Comparison of ENCODE assay signal across 17 cellular contexts in the genomic region with DNA sequence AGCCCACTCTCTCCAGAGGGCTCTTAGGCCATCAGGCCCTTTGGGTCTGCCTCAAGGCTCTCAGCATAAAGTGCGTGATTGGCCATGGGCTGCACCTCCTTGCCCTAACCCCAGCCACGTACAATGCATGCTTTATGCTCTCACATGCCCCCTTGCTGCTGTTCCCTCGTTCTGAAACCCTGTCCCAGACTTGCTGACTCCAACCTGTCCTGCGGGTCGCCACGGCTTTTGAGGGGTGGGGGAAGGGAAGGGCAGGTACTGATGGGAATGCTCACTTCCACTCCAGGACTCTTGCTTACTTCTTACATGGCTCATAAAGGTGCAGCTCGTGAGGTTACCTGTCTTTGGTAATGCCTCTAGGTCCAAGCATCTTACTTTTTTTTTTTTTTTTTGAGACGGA. TPM values are rescaled to one million over a fixed set of nuclear protein-coding genes. Genes with fewer than 3 reads are reported as not detected.
DNase-seq lines count a peak whose midpoint lies in the region; ATAC-seq and TF ChIP-seq lines count a peak whose summit lies in the region.
"Had no signal": no experiment of that assay in that cellular context is flagged by ENCODE, and none has a peak within 500 bp of the region (broad histone marks: within the 10 kb centered on the region; RNA-seq: fewer than 3 reads in every experiment).

No MANE protein-coding gene starts in this region.

- POLR2A ChIA-PET in IMR-90 (lab: Charles Lee; ENCODE audit: unreplicated experiment): no interaction called here

- BruUV-seq in IMR-90 (replicated peaks; lab: Mats Ljungman, UMichigan): no TSS peak

- no peak overlapping the region; the same call in 2 of the 3 replicates for H3K4me3 Mint-ChIP-seq in GM23338
- no peak overlapping the region for H3K4me3 Mint-ChIP-seq in endodermal cell
- H3K4me3 Mint-ChIP-seq in neural crest cell: no peak overlapping the region
- H3K4me3 Mint-ChIP-seq: CD14-positive monocyte had no signal

- dilution Hi-C loops in IMR-90 (cut with HindIII; ENCODE audit: low sequenced_read_pairs, unreplicated experiment): no loop called here

- H3K14ac ChIP-seq in IMR-90 (replicated peaks; ENCODE audit: low read depth, low read length): no peak overlapping the region

- H3K9me1 ChIP-seq in IMR-90 (ENCODE audit: insufficient read depth, low read length): no peaks in the 10 kb centered on the region

- H3K27ac Mint-ChIP-seq in GM23338 (peak overlapping the region; percentile 90), endodermal cell (peak overlapping the region; percentile 83), neural crest cell (ENCODE audit: unreplicated experiment) (peak overlapping the region; percentile 84)

- no peaks in the 10 kb centered on the region for H3K9me2 ChIP-seq in GM23338 (ENCODE audit: insufficient read depth)

- H2BK20ac ChIP-seq in IMR-90 (ENCODE audit: low read depth, low read length): no peak overlapping the region

- H3K4me1 Mint-ChIP-seq in GM23338 (peaks cover 43% of the 10 kb centered on the region), endodermal cell (peaks cover 24% of the 10 kb centered on the region), neural crest cell (peaks cover 32% of the 10 kb centered on the region)

- H2BK120ac ChIP-seq in IMR-90 (ENCODE audit: low read depth, low read length): no peak overlapping the region

- peaks cover 29% of the 10 kb centered on the region for H3K4me1 ChIP-seq in GM23338 (ENCODE audit: insufficient read depth)
- no peaks in the 10 kb centered on the region for H3K4me1 ChIP-seq in IMR-90 (ENCODE audit: control insufficient read depth, insufficient read depth, low read length)
- H3K4me1 ChIP-seq in endodermal cell (ENCODE audit: control insufficient read depth, insufficient read depth, low read length): peaks cover 3% of the 10 kb centered on the region

- H3K36me3 Mint-ChIP-seq in GM23338 (ENCODE audit: low read depth): no peaks in the 10 kb centered on the region; the same call in 2 of the 3 replicates
- no peaks in the 10 kb centered on the region for H3K36me3 Mint-ChIP-seq in endodermal cell (ENCODE audit: low read depth)
- no peaks in the 10 kb centered on the region for H3K36me3 Mint-ChIP-seq in neural crest cell (ENCODE audit: low read depth)
- H3K36me3 Mint-ChIP-seq: CD14-positive monocyte had no signal

- H4K20me1 ChIP-seq in GM23338 (replicated peaks; ENCODE audit: insufficient read depth) (no peaks in the 10 kb centered on the region), IMR-90 (ENCODE audit: insufficient read depth, low read length) (no peaks in the 10 kb centered on the region)

- CTCF ChIA-PET in IMR-90 (lab: Yijun Ruan, JAX): interaction anchor here (0.8 kb wide), 1 partner anchor 567 kb away, joined by 5 read pairs; no protein-coding TSS in a partner anchor

- H2BK5ac ChIP-seq in IMR-90 (ENCODE audit: low read depth, low read length, poor library complexity, severe bottlenecking): no peak overlapping the region

- intact Hi-C loops in IMR-90 (cut with micrococcal nuclease): no loop called here

- no peak overlapping the region for H2AK5ac ChIP-seq in IMR-90 (ENCODE audit: low read depth, low read length)

- H3K27me3 Mint-ChIP-seq in GM23338 (ENCODE audit: insufficient read depth, low read depth, poor library complexity): peaks cover 13% of the 10 kb centered on the region
- no peaks in the 10 kb centered on the region for H3K27me3 Mint-ChIP-seq in endodermal cell (ENCODE audit: insufficient read depth)
- H3K27me3 Mint-ChIP-seq in neural crest cell (ENCODE audit: low read depth): no peaks in the 10 kb centered on the region

- WGBS in IMR-90 (ENCODE audit: extremely low coverage in 2 of 2, insufficient read length in 1 of 2), 2 experiments: no CpG with 5 or more reads among the region's 8 CpGs
- WGBS in endodermal cell (ENCODE audit: insufficient coverage in 1 of 2, insufficient read length in 1 of 2), 2 experiments: 75 to 83% methylated on average over 5 to 8 of the region's 8 CpGs

- H4K8ac ChIP-seq in IMR-90 (ENCODE audit: low read depth in 2 of 2, low read length in 2 of 2): no peak overlapping the region

- H3K9ac ChIP-seq in IMR-90 (ENCODE audit: low read depth, low read length) (no peak overlapping the region), endodermal cell (ENCODE audit: extremely low read depth, low read length, poor library complexity, severe bottlenecking) (no peak overlapping the region)

- H3K4me3 ChIP-seq in GM23338 (no peak overlapping the region), IMR-90 (ENCODE audit: insufficient read depth, low read depth, low read length) (no peak overlapping the region), endodermal cell (ENCODE audit: low read length) (no peak overlapping the region)

- ATAC-seq in GM23338 (peak; percentile 56), IMR-90 (ENCODE audit: low read depth) (no peak), GM19463 (IDR thresholded peaks at IDR 0.05; ENCODE audit: unreplicated experiment) (no peak), HG03095 (IDR thresholded peaks at IDR 0.05; ENCODE audit: unreplicated experiment) (no peak)

- no peak overlapping the region for H2AK9ac ChIP-seq in IMR-90 (replicated peaks; ENCODE audit: low read depth, low read length, poor library complexity)

- DNase-seq in GM23338 (ENCODE audit: low spot score) (peak; percentile 67), IMR-90 (no peak), endodermal cell (peak; percentile 84), neural crest cell (ENCODE audit: low read depth, low spot score) (no peak), NCI-H345 (lab: John Stamatoyannopoulos, UW) (no peak)
- DNase-seq: AML-193, HCEC 1CT, KG1, NCI-H1436, NCI-H2029, NCI-H69, SHP77 treated with DMSO at 0.1 percent for 48 hours had no signal

- no peak overlapping the region for H3K18ac ChIP-seq in IMR-90 (ENCODE audit: low read depth, low read length)

- H3K4ac ChIP-seq in IMR-90 (ENCODE audit: low read depth, low read length): no peak overlapping the region

- H2AFZ ChIP-seq in GM23338 (peak overlapping the region; percentile 82), IMR-90 (replicated peaks; ENCODE audit: low read length, poor library complexity) (peak overlapping the region; percentile 5)

- no peak overlapping the region for H3K23ac ChIP-seq in IMR-90 (ENCODE audit: low read depth, low read length)

- H2BK15ac ChIP-seq in IMR-90 (ENCODE audit: low read depth, low read length): no peak overlapping the region

- H3K9me3 Mint-ChIP-seq in GM23338 (no peaks in the 10 kb centered on the region), endodermal cell (no peaks in the 10 kb centered on the region), neural crest cell (no peaks in the 10 kb centered on the region)

- no peak overlapping the region for H3K56ac ChIP-seq in IMR-90 (ENCODE audit: extremely low read depth, insufficient read depth, low read length)

- H3K79me2 ChIP-seq in GM23338 (replicated peaks; ENCODE audit: insufficient read depth): no peaks in the 10 kb centered on the region

- H3K36me3 ChIP-seq in GM23338 (ENCODE audit: insufficient read depth) (no peaks in the 10 kb centered on the region), IMR-90 (ENCODE audit: control insufficient read depth, insufficient read depth, low read length) (no peaks in the 10 kb centered on the region), endodermal cell (ENCODE audit: control insufficient read depth, insufficient read depth, low read length) (no peaks in the 10 kb centered on the region)

- in situ Hi-C loops in IMR-90 (cut with MboI; ENCODE audit: low sequenced_read_pairs): loop anchor here (25.0 kb wide), 1 partner anchor 431 kb away; no protein-coding TSS in a partner anchor

- H4K5ac ChIP-seq in IMR-90 (ENCODE audit: low read depth, low read length): no peak overlapping the region

- H3K9me3 ChIP-seq in IMR-90 (ENCODE audit: control insufficient read depth, insufficient read depth, low read length) (peaks cover 6% of the 10 kb centered on the region), endodermal cell (ENCODE audit: control insufficient read depth, low read length) (no peaks in the 10 kb centered on the region)

- no peaks in the 10 kb centered on the region for H3K79me1 ChIP-seq in IMR-90 (ENCODE audit: low read depth in 1 of 2, low read length in 2 of 2)

- H3K27ac ChIP-seq in GM23338 (ENCODE audit: low read depth) (no peak overlapping the region), IMR-90 (ENCODE audit: insufficient read depth, low read length) (no peak overlapping the region), endodermal cell (ENCODE audit: low read depth, low read length) (no peak overlapping the region)

- H4K91ac ChIP-seq in IMR-90 (ENCODE audit: insufficient read depth, low read depth, low read length): no peak overlapping the region

- no peak for TF ChIP-seq RAD21 in IMR-90 (IDR thresholded peaks at IDR 0.05; ENCODE audit: low read length)

- no peak overlapping the region for H3K4me2 ChIP-seq in GM23338
- H3K4me2 ChIP-seq in IMR-90 (ENCODE audit: low read depth, low read length): no peak overlapping the region

- H3K27me3 ChIP-seq in GM23338 (ENCODE audit: insufficient read depth): no peaks in the 10 kb centered on the region
- peaks cover 24% of the 10 kb centered on the region for H3K27me3 ChIP-seq in IMR-90 (ENCODE audit: control insufficient read depth, insufficient read depth, low read length)
- no peaks in the 10 kb centered on the region for H3K27me3 ChIP-seq in endodermal cell (ENCODE audit: control insufficient read depth, insufficient read depth, low read length, poor library complexity, severe bottlenecking)

- peak; percentile 37 to 38 for TF ChIP-seq CTCF in GM23338 (conservative IDR thresholded peaks at IDR 0.05; ENCODE audit: low read depth in 2 of 2)
- TF ChIP-seq CTCF in IMR-90 (conservative IDR thresholded peaks at IDR 0.05; ENCODE audit: low read depth, low read length): no peak
- TF ChIP-seq CTCF in endodermal cell (conservative IDR thresholded peaks at IDR 0.05): peak; percentile 54
- no peak for TF ChIP-seq CTCF in neural crest cell (conservative IDR thresholded peaks at IDR 0.05)

- TF ChIP-seq POLR2A in IMR-90 (IDR thresholded peaks at IDR 0.05; ENCODE audit: low read depth, low read length): no peak

- peaks cover 8% of the 10 kb centered on the region for H3F3A ChIP-seq in GM23338 (replicated peaks; ENCODE audit: low read depth)

RNA-seq across cellular contexts. Expression of gene ARMC12, which starts 6.0 kb away (rescaled TPM):
- 0.90 and 1.3 TPM in 2 replicates for total RNA-seq in GM23338 (2014; rRNA removed; shearing (Covaris generic))
- polyA plus RNA-seq in GM23338 (2016; fragmentation: Nextera tagmentation; extraction: Ambion mirVana) (0.94 TPM in 2 replicates), IMR-90 (2012; rRNA removed) (0.56 and 0.74 TPM in 2 replicates)
- total RNA-seq in IMR-90 (2012; rRNA removed) (0.18 and 0.28 TPM in 2 replicates), endodermal cell (under 1 TPM; 0.57 to 0.93 TPM), neural crest cell (2.7 and 2.9 TPM in 2 replicates)
- 0.16 and 0.30 TPM in 2 replicates for polyA plus RNA-seq in IMR-90 (2012; cell fraction: cytosol; rRNA removed)
- 6.9 and 8.4 TPM in 2 replicates for polyA plus RNA-seq in IMR-90 (2012; cell fraction: nucleus; rRNA removed; ENCODE audit: low replicate concordance)
- 2.4 TPM for polyA plus RNA-seq in endodermal cell (2013, experiment 1 of 2)
- polyA plus RNA-seq in endodermal cell (2013, experiment 2 of 2): 1.8 TPM
- total RNA-seq: RPMI7951 had no signal
- polyA plus RNA-seq: CD14-positive monocyte had no signal

RNA-seq across cellular contexts. Expression of gene CLPSL2, which starts 33.6 kb away (rescaled TPM):
- 3.1 TPM in 1 of 2 replicates, not detected in the other for total RNA-seq in GM23338 (2014; rRNA removed; shearing (Covaris generic))
- polyA plus RNA-seq in GM23338 (2016; fragmentation: Nextera tagmentation; extraction: Ambion mirVana): 2.9 and 3.6 TPM in 2 replicates
- not detected in 2 replicates for total RNA-seq in IMR-90 (2012; rRNA removed)
- not detected in 2 replicates for polyA plus RNA-seq in IMR-90 (2012; rRNA removed)
- 0.76 TPM in 1 of 2 replicates, not detected in the other for polyA plus RNA-seq in IMR-90 (2012; cell fraction: cytosol; rRNA removed)
- not detected in 2 replicates for polyA plus RNA-seq in IMR-90 (2012; cell fraction: nucleus; rRNA removed; ENCODE audit: low replicate concordance)
- total RNA-seq in endodermal cell: 1 to 10 TPM; 1.1 to 2.1 TPM
- polyA plus RNA-seq in endodermal cell (2013, experiment 1 of 2): 1.1 TPM
- polyA plus RNA-seq in endodermal cell (2013, experiment 2 of 2): 0.95 TPM
- not detected in 2 replicates for total RNA-seq in neural crest cell
- total RNA-seq: Daoy, RPMI7951 had no signal
- polyA plus RNA-seq: CD14-positive monocyte had no signal

RNA-seq across cellular contexts. Expression of gene CLPSL1, which starts 38.0 kb away (rescaled TPM):
- total RNA-seq in GM23338 (2014; rRNA removed; shearing (Covaris generic)): not detected in 2 replicates
- polyA plus RNA-seq in GM23338 (2016; fragmentation: Nextera tagmentation; extraction: Ambion mirVana) (0.80 TPM in 1 of 2 replicates, not detected in the other), IMR-90 (2012; rRNA removed) (not detected in 2 replicates)
- total RNA-seq in IMR-90 (2012; rRNA removed) (not detected in 2 replicates), endodermal cell (not detected), neural crest cell (not detected in 2 replicates)
- polyA plus RNA-seq in IMR-90 (2012; cell fraction: cytosol; rRNA removed): not detected in 2 replicates
- not detected in 2 replicates for polyA plus RNA-seq in IMR-90 (2012; cell fraction: nucleus; rRNA removed; ENCODE audit: low replicate concordance)
- polyA plus RNA-seq in endodermal cell (2013, experiment 1 of 2): not detected
- polyA plus RNA-seq in endodermal cell (2013, experiment 2 of 2): not detected
- total RNA-seq: Daoy, RPMI7951 had no signal
- polyA plus RNA-seq: CD14-positive monocyte had no signal

RNA-seq across cellular contexts. Expression of gene FKBP5, which starts 54.1 kb away (rescaled TPM):
- total RNA-seq in GM23338 (2014; rRNA removed; shearing (Covaris generic)): 24.3 and 28.6 TPM in 2 replicates
- polyA plus RNA-seq in GM23338 (2016; fragmentation: Nextera tagmentation; extraction: Ambion mirVana) (17.7 and 19.8 TPM in 2 replicates), IMR-90 (2012; rRNA removed) (5.6 and 6.8 TPM in 2 replicates)
- total RNA-seq in IMR-90 (2012; rRNA removed) (7.0 and 10.0 TPM in 2 replicates), endodermal cell (10 to 100 TPM; 27.0 to 53.3 TPM), neural crest cell (39.6 and 40.4 TPM in 2 replicates)
- polyA plus RNA-seq in IMR-90 (2012; cell fraction: cytosol; rRNA removed): 1.2 and 2.7 TPM in 2 replicates
- polyA plus RNA-seq in IMR-90 (2012; cell fraction: nucleus; rRNA removed; ENCODE audit: low replicate concordance): 0.62 and 3.4 TPM in 2 replicates
- 22.6 TPM for polyA plus RNA-seq in endodermal cell (2013, experiment 1 of 2)
- polyA plus RNA-seq in endodermal cell (2013, experiment 2 of 2): 22.4 TPM

RNA-seq across cellular contexts. Expression of gene CLPS, which starts 54.3 kb away (rescaled TPM):
- not detected in 2 replicates for total RNA-seq in GM23338 (2014; rRNA removed; shearing (Covaris generic))
- polyA plus RNA-seq in GM23338 (2016; fragmentation: Nextera tagmentation; extraction: Ambion mirVana) (not detected in 2 replicates), IMR-90 (2012; rRNA removed) (not detected in 2 replicates)
- total RNA-seq in IMR-90 (2012; rRNA removed) (not detected in 2 replicates), endodermal cell (not detected), neural crest cell (not detected in 2 replicates)
- polyA plus RNA-seq in IMR-90 (2012; cell fraction: cytosol; rRNA removed): not detected in 2 replicates
- polyA plus RNA-seq in IMR-90 (2012; cell fraction: nucleus; rRNA removed; ENCODE audit: low replicate concordance): not detected in 2 replicates
- not detected for polyA plus RNA-seq in endodermal cell (2013, experiment 1 of 2)
- polyA plus RNA-seq in endodermal cell (2013, experiment 2 of 2): not detected
- total RNA-seq: Daoy, RPMI7951 had no signal
- polyA plus RNA-seq: CD14-positive monocyte had no signal

Comparison
In these comparisons a context has a peak if more than half of its experiments do, and no peak if none do; other contexts are left out.
1. DNase-seq: peak in GM23338 (single experiment) and endodermal cell (single experiment); none in IMR-90 (single experiment), neural crest cell (single experiment) and NCI-H345 (single experiment).
2. CTCF ChIP-seq: peak in GM23338 (2 of 2) and endodermal cell (single experiment); none in IMR-90 (single experiment) and neural crest cell (single experiment).
3. Peak in every context shown above with its lines, with median percentiles within 50 percentile points of each other: H3K27ac Mint-ChIP-seq.